10 cellular contexts compared by ENCODE assay signal in genomic region chr10:113616244-113617074, GRCh38. TPM values are rescaled to one million over a fixed set of nuclear protein-coding genes. Genes with fewer than 3 reads are reported as not detected.
DNase-seq lines count a peak whose midpoint lies in the region; ATAC-seq, FAIRE-seq and TF ChIP-seq lines count a peak whose summit lies in the region.
"Had no signal": no experiment of that assay in that cellular context is flagged by ENCODE, and none has a peak within 500 bp of the region (broad histone marks: within the 10 kb centered on the region; RNA-seq: fewer than 3 reads in every experiment).

No MANE protein-coding gene starts in this region.

- no peak overlapping the region for H2AFZ ChIP-seq in K562 (ENCODE audit: low read depth, low read length)

- intact Hi-C loops in K562 (cut with micrococcal nuclease), result no loop called here

- no peaks in the 10 kb centered on the region for H3K36me3 ChIP-seq in DOHH2 (ENCODE audit: control insufficient read depth, low read length)
- no peaks in the 10 kb centered on the region for H3K36me3 ChIP-seq in K562 (ENCODE audit: control insufficient read depth, insufficient read depth, low read length)

- H3K4me3 Mint-ChIP-seq in HFFc6, result no peak overlapping the region
- H3K4me3 Mint-ChIP-seq: immature natural killer cell had no signal

- no peak overlapping the region for H3K27ac Mint-ChIP-seq in HFFc6
- H3K27ac Mint-ChIP-seq: immature natural killer cell had no signal

- POLR2A ChIA-PET in K562 (lab: Yijun Ruan, JAX), result no interaction called here

- no peaks in the 10 kb centered on the region for H3F3A ChIP-seq in DOHH2 (ENCODE audit: control insufficient read depth, insufficient read depth)

- in situ Hi-C loops in K562 (cut with MboI), result no loop called here

- no peaks in the 10 kb centered on the region for H3K79me2 ChIP-seq in DOHH2 (ENCODE audit: control insufficient read depth, low read length)
- no peaks in the 10 kb centered on the region for H3K79me2 ChIP-seq in K562 (ENCODE audit: control insufficient read depth, insufficient read depth, low read length)

- H3K9me1 ChIP-seq in K562 (ENCODE audit: control insufficient read depth, insufficient read depth, low read length), result no peaks in the 10 kb centered on the region

- H3K9me3 ChIP-seq in DOHH2 (ENCODE audit: control insufficient read depth, insufficient read depth, low read length) (no peaks in the 10 kb centered on the region), K562 (replicated peaks; ENCODE audit: control insufficient read depth, insufficient read depth, low read depth, low read length) (no peaks in the 10 kb centered on the region)

- TF ChIP-seq CTCF in DOHH2 (IDR thresholded peaks at IDR 0.05; ENCODE audit: low read depth, low read length, poor library complexity, severe bottlenecking) (peak; percentile 49), HFFc6 (IDR thresholded peaks at IDR 0.05) (peak; percentile 70), K562 (IDR thresholded peaks at IDR 0.05 in 2 of 3, conservative IDR thresholded peaks at IDR 0.05 in 1 of 3; ENCODE audit: insufficient read depth in 2 of 3, low read depth in 1 of 3, low read length in 3 of 3) (peak; percentile 14 to 49 (median 35); a peak in 4 of 6 replicates)

- H3K36me3 Mint-ChIP-seq in HFFc6 (ENCODE audit: low read depth), result no peaks in the 10 kb centered on the region
- H3K36me3 Mint-ChIP-seq: immature natural killer cell had no signal

- H4K20me1 ChIP-seq in DOHH2 (ENCODE audit: control insufficient read depth, insufficient read depth, low read depth, low read length) (no peaks in the 10 kb centered on the region), K562 (replicated peaks; ENCODE audit: control insufficient read depth, insufficient read depth, low read length) (no peaks in the 10 kb centered on the region)

- H3K4me2 ChIP-seq in DOHH2 (ENCODE audit: low read length) (no peak overlapping the region), K562 (ENCODE audit: insufficient read depth, low read length) (no peak overlapping the region)

- no peak overlapping the region for H3K27ac ChIP-seq in DOHH2 (ENCODE audit: low read depth, low read length)
- H3K27ac ChIP-seq in K562 (ENCODE audit: extremely low read depth, low read depth, low read length), result no peak overlapping the region

- H3K4me3 ChIP-seq in DOHH2 (ENCODE audit: low read length) (no peak overlapping the region), K562 (no peak overlapping the region)

- no peaks in the 10 kb centered on the region for H3K4me1 ChIP-seq in DOHH2 (ENCODE audit: control insufficient read depth, low read length)
- H3K4me1 ChIP-seq in K562 (replicated peaks in 1 of 2; ENCODE audit: control insufficient read depth in 2 of 2, insufficient read depth in 2 of 2, low read length in 2 of 2), result no peaks in the 10 kb centered on the region

- WGBS in K562 (ENCODE audit: insufficient coverage, low coverage, missing lambda C conversion rate), result 0% methylated on average over 5 of the region's 5 CpGs

- no peak for TF ChIP-seq EP300 in K562 (IDR thresholded peaks at IDR 0.05; ENCODE audit: low read length)

- no peak for FAIRE-seq in K562 (lab: Jason Lieb, UNC)

- H3K9me3 Mint-ChIP-seq in HFFc6, result no peaks in the 10 kb centered on the region
- H3K9me3 Mint-ChIP-seq: immature natural killer cell had no signal

- no peak for TF ChIP-seq POLR2A in K562 (conservative IDR thresholded peaks at IDR 0.05)

- H3K9me2 ChIP-seq in DOHH2 (replicated peaks; ENCODE audit: control insufficient read depth, low read length), result no peaks in the 10 kb centered on the region

- CTCF ChIA-PET in K562 (lab: Yijun Ruan, JAX; ENCODE audit: low intra/inter-chr PET ratio), result no interaction called here

- peaks cover 25% of the 10 kb centered on the region for H3K27me3 Mint-ChIP-seq in HFFc6 (ENCODE audit: insufficient read depth)

- no peak overlapping the region for H3K9ac ChIP-seq in K562 (ENCODE audit: insufficient read depth in 1 of 2, low read depth in 2 of 2, low read length in 2 of 2)

- peak in 1 of 2 experiments; percentile 33; a peak in 1 of 4 replicates for TF ChIP-seq RAD21 in K562 (CRISPR knock-in tag; conservative IDR thresholded peaks at IDR 0.05 in 1 of 2, IDR thresholded peaks at IDR 0.05 in 1 of 2)

- peak; percentile 17 for DNase-seq in HFFc6
- peak; percentile 15 to 32 (median 20) for DNase-seq in K562 (ENCODE audit: extremely low read depth in 1 of 4, low spot score in 3 of 4)
- peak; percentile 26 for DNase-seq in medulla oblongata (ENCODE audit: extremely low spot score)
- DNase-seq in cerebellar nuclear complex (lab: John Stamatoyannopoulos, UW), result no peak
- DNase-seq in activated gamma-delta T cell (lab: John Stamatoyannopoulos, UW), result no peak
- DNase-seq in NK-92 (lab: John Stamatoyannopoulos, UW; ENCODE audit: unreplicated experiment), result no peak
- DNase-seq: immature natural killer cell, T-helper 2 cell had no signal

- H3K4me1 Mint-ChIP-seq in HFFc6 (ENCODE audit: low read depth), result no peaks in the 10 kb centered on the region
- H3K4me1 Mint-ChIP-seq: immature natural killer cell had no signal

- no TSS peak for BruUV-seq in K562 (replicated peaks; lab: Mats Ljungman, UMichigan)

- ATAC-seq in K562, result no peak
- ATAC-seq in HG03378 (IDR thresholded peaks at IDR 0.05; ENCODE audit: unreplicated experiment), result no peak

- H3K27me3 ChIP-seq in DOHH2 (ENCODE audit: control insufficient read depth, low read length) (no peaks in the 10 kb centered on the region), K562 (ENCODE audit: control insufficient read depth in 2 of 2, insufficient read depth in 2 of 2, low read length in 2 of 2) (peaks cover 0 to 50% of the 10 kb centered on the region in 2 experiments; a peak in 2 of 5 replicates)

TF ChIP-seq in K562, 482 proteins besides CTCF, POLR2A, EP300 and RAD21 (continues in another document):
- TF ChIP-seq E2F5 (CRISPR knock-in tag; IDR thresholded peaks at IDR 0.05), result no peak
- no peak for TF ChIP-seq ILF3 (IDR thresholded peaks at IDR 0.05; ENCODE audit: borderline replicate concordance)
- TF ChIP-seq ZNF512 (tag; IDR thresholded peaks at IDR 0.05), result no peak
- no peak for TF ChIP-seq ZBTB11 (CRISPR knock-in tag; IDR thresholded peaks at IDR 0.05)

RNA-seq across cellular contexts. Expression of gene NRAP, which starts 47.4 kb away (rescaled TPM):
- not detected for total RNA-seq in HFFc6 (2021; fragmentation: NEBNext Ultra II Directional; extraction: Animal tissue kit (Norgen Biotek cat#: 25700))
- not detected in 2 replicates for total RNA-seq in K562 (2011; cell fraction: chromatin; rRNA removed; ENCODE audit: low replicate concordance)
- not detected in 2 replicates for total RNA-seq in K562 (2011; cell fraction: nucleolus; rRNA removed)
- total RNA-seq in K562 (2011; cell fraction: nucleoplasm; rRNA removed), result not detected in 2 replicates
- total RNA-seq in K562 (2014; rRNA removed) (not detected in 2 replicates), K562 (2014; rRNA removed; fragmentation: Illumina TruSeq; extraction: Trizol) (not detected in 2 replicates), K562 (2015; rRNA removed; fragmentation: Illumina TruSeq; extraction: Trizol) (not detected in 2 replicates), K562 (2021) (not detected in 2 replicates)
- polyA plus RNA-seq in K562 (2011; rRNA removed) (not detected in 2 replicates), K562 (2014; fragmentation: Illumina TruSeq; extraction: Trizol) (not detected in 2 replicates), K562 (2014; fragmentation: Nextera tagmentation; extraction: Ambion mirVana) (not detected), K562 (2014; rRNA removed) (not detected in 2 replicates)
- not detected in 2 replicates for polyA plus RNA-seq in K562 (2011; cell fraction: cytosol; rRNA removed)
- not detected in 2 replicates for polyA plus RNA-seq in K562 (2011; cell fraction: nucleus; rRNA removed)
- 0.01 TPM in 1 of 2 replicates, not detected in the other for polyA plus RNA-seq in K562 (2012)
- polyA minus RNA-seq in K562 (2011; rRNA and poly(A)+ RNA removed), result not detected in 2 replicates
- polyA minus RNA-seq in K562 (2011; cell fraction: cytosol; rRNA and poly(A)+ RNA removed), result not detected in 2 replicates
- not detected in 2 replicates for polyA minus RNA-seq in K562 (2011; cell fraction: nucleus; rRNA and poly(A)+ RNA removed)
- polyA plus RNA-seq: immature natural killer cell had no signal

Comparison
In these comparisons a context has a peak if more than half of its experiments do, and no peak if none do; other contexts are left out.
1. DNase-seq: peak in HFFc6 (single experiment), K562 (4 of 4) and medulla oblongata (single experiment); none in cerebellar nuclear complex (0 of 2), activated gamma-delta T cell (single experiment) and NK-92 (single experiment).
2. Peak in every context shown above with its lines, with median percentiles within 50 percentile points of each other: CTCF ChIP-seq.